In genomic region chr12:69284131-69284530, GRCh38 we compare ENCODE assay signal across 7 cellular contexts. TPM values are rescaled to one million over a fixed set of nuclear protein-coding genes. Genes with fewer than 3 reads are reported as not detected.
DNase-seq lines count a peak whose midpoint lies in the region; ATAC-seq and TF ChIP-seq lines count a peak whose summit lies in the region.

No MANE protein-coding gene starts in this region.

- DNase-seq in GM10248 (ENCODE audit: extremely low spot score) (peak; percentile 14), OCI-M1 (lab: John Stamatoyannopoulos, UW) (peak; percentile 92), body of pancreas (peak; percentile 71 to 79 (median 74)), hypothalamus (lab: John Stamatoyannopoulos, UW) (peak in 45 of 51 donors; percentile 1 to 66 (median 27))

- H3K4me1 ChIP-seq in body of pancreas (peaks cover 11% of the 10 kb centered on the region), rectal smooth muscle tissue (ENCODE audit: control insufficient read depth, insufficient read depth, low read length) (no peaks in the 10 kb centered on the region)

- intact Hi-C loops in body of pancreas (cut with DNase I): no loop called here

- H3K27ac ChIP-seq in body of pancreas (no peak overlapping the region), rectal smooth muscle tissue (ENCODE audit: low read depth, low read length) (no peak overlapping the region)

- no peak for TF ChIP-seq POLR2A in body of pancreas (IDR thresholded peaks at IDR 0.05)

- CTCF ChIA-PET in GM10248 (lab: Yijun Ruan, JAX): interaction anchor here (1.2 kb wide), 1 partner anchor 120 kb away, joined by 3 read pairs; no protein-coding TSS in a partner anchor

- TF ChIP-seq CTCF in GM10248 (IDR thresholded peaks at IDR 0.05; ENCODE audit: control extremely low read depth, extremely low read depth, low read depth, missing control alignments): no peak
- peak in 1 of 7 experiments; percentile 24 for TF ChIP-seq CTCF in body of pancreas (IDR thresholded peaks at IDR 0.05)

- no peaks in the 10 kb centered on the region for H3K9me3 ChIP-seq in body of pancreas

- POLR2A ChIA-PET in GM10248 (lab: Yijun Ruan, JAX): interaction anchor here (0.7 kb wide), 1 partner anchor 694 kb away, joined by 5 read pairs; no protein-coding TSS in a partner anchor

- ATAC-seq in HG03432 (IDR thresholded peaks at IDR 0.05; ENCODE audit: unreplicated experiment): peak; percentile 62
- peak; percentile 77 for ATAC-seq in body of pancreas
- ATAC-seq in GM18870 (IDR thresholded peaks at IDR 0.05; ENCODE audit: unreplicated experiment): no peak

- H3K27me3 ChIP-seq in body of pancreas: no peaks in the 10 kb centered on the region
- no peaks in the 10 kb centered on the region for H3K27me3 ChIP-seq in rectal smooth muscle tissue (ENCODE audit: control insufficient read depth, insufficient read depth, low read length)

- H3K36me3 ChIP-seq in body of pancreas (replicated peaks in 1 of 2; ENCODE audit: insufficient read depth in 1 of 2, low read depth in 2 of 2) (no peaks in the 10 kb centered on the region), rectal smooth muscle tissue (ENCODE audit: control insufficient read depth, insufficient read depth, low read length) (no peaks in the 10 kb centered on the region)

- no peak overlapping the region for H3K4me3 ChIP-seq in body of pancreas
- H3K4me3 ChIP-seq in rectal smooth muscle tissue (ENCODE audit: low read length): peak overlapping the region; percentile 36

- H3K9ac ChIP-seq in rectal smooth muscle tissue (ENCODE audit: low read length): no peak overlapping the region

- WGBS in body of pancreas, 2 donors: 1 to 3% methylated on average over 19 of the region's 19 CpGs

RNA-seq across cellular contexts. Expression of gene CPSF6, which starts 44.8 kb away (rescaled TPM):
- 10 to 100 TPM; 23.1 to 33.2 TPM for total RNA-seq in body of pancreas

Comparison
In these comparisons a context has a peak if more than half of its experiments do, and no peak if none do; other contexts are left out.
1. DNase-seq: peak in every context shown above with its lines; median percentile 92 in OCI-M1; 74 in body of pancreas; 27 in hypothalamus; 14 in GM10248.